In genomic region chr13:75445717-75446529, GRCh38 we compare ENCODE assay signal across 14 cellular contexts. TPM values are rescaled to one million over a fixed set of nuclear protein-coding genes. Genes with fewer than 3 reads are reported as not detected.
DNase-seq lines count a peak whose midpoint lies in the region; ATAC-seq and TF ChIP-seq lines count a peak whose summit lies in the region.
"Had no signal": no experiment of that assay in that cellular context is flagged by ENCODE, and none has a peak within 500 bp of the region (broad histone marks: within the 10 kb centered on the region; RNA-seq: fewer than 3 reads in every experiment).

No MANE protein-coding gene starts in this region.

- H3K36me3 ChIP-seq in liver (ENCODE audit: control insufficient read depth in 4 of 4, insufficient read depth in 3 of 4, low read depth in 1 of 4, low read length in 3 of 4), result no peaks in the 10 kb centered on the region
- H3K36me3 ChIP-seq in aorta (ENCODE audit: control insufficient read depth in 1 of 2, insufficient read depth in 2 of 2, low read length in 1 of 2), result no peaks in the 10 kb centered on the region
- H3K36me3 ChIP-seq in WERI-Rb-1, result no peaks in the 10 kb centered on the region
- H3K36me3 ChIP-seq: thyroid gland had no signal

- TF ChIP-seq RAD21 in liver (IDR thresholded peaks at IDR 0.05), result no peak

- WGBS in liver, result 31% methylated on average over 8 of the region's 8 CpGs
- WGBS in aorta, 2 donors, result 69 to 75% methylated on average over 8 of the region's 8 CpGs

- intact Hi-C loops in aorta (cut with DNase I), result no loop called here

- TF ChIP-seq CTCF in liver (IDR thresholded peaks at IDR 0.05; ENCODE audit: low read depth, low read length, missing input control) (no peak), WERI-Rb-1 (IDR thresholded peaks at IDR 0.05; ENCODE audit: low read depth, low read length) (no peak)

- ATAC-seq in aorta (ENCODE audit: low FRiP score), result peak; percentile 68
- no peak for ATAC-seq in GM21526 (IDR thresholded peaks at IDR 0.05; ENCODE audit: low FRiP score, unreplicated experiment)
- no peak for ATAC-seq in GM21737 (IDR thresholded peaks at IDR 0.05; ENCODE audit: unreplicated experiment)

- DNase-seq in NCI-H524 (lab: John Stamatoyannopoulos, UW) (peak; percentile 9 to 44), NCI-H524 treated with DMSO at 0.1 percent for 48 hours (lab: John Stamatoyannopoulos, UW) (no peak), fibroblast of gingiva (ENCODE audit: low read depth) (peak; percentile 42), aorta (no peak), WERI-Rb-1 (no peak)
- DNase-seq: 8988T; activated CD4-positive, alpha-beta T cell treated with anti-CD3 and anti-CD28 coated beads, Interleukin-2, amount 50 U/mL, for 1 hour; COR-L47; NCI-H2107; T-helper 1 cell; thyroid gland had no signal

- H3K4me3 ChIP-seq in liver (ENCODE audit: low read depth in 1 of 3, low read length in 3 of 3) (peak overlapping the region in 2 of 3 donors; percentile 38 to 48), aorta (ENCODE audit: low read length in 2 of 2) (no peak overlapping the region), WERI-Rb-1 (ENCODE audit: low read depth, low read length) (no peak overlapping the region)
- H3K4me3 ChIP-seq: thyroid gland had no signal

- H3K27me3 ChIP-seq in liver (ENCODE audit: control insufficient read depth in 4 of 4, insufficient read depth in 4 of 4, low read length in 3 of 4), result no peaks in the 10 kb centered on the region
- no peaks in the 10 kb centered on the region for H3K27me3 ChIP-seq in aorta (ENCODE audit: control insufficient read depth in 1 of 2, insufficient read depth in 2 of 2, low read length in 1 of 2)
- H3K27me3 ChIP-seq in WERI-Rb-1 (ENCODE audit: insufficient read depth, low read depth, severe bottlenecking), result no peaks in the 10 kb centered on the region
- H3K27me3 ChIP-seq: thyroid gland had no signal

- peak overlapping the region in 1 of 2 donors; percentile 58 for H3K9ac ChIP-seq in liver (ENCODE audit: low read depth in 1 of 2, low read length in 2 of 2)

- H3K4me1 ChIP-seq in liver (ENCODE audit: control insufficient read depth in 4 of 4, insufficient read depth in 4 of 4, low read length in 3 of 4) (peaks cover 0 to 37% (median 17%) of the 10 kb centered on the region in 4 donors), aorta (ENCODE audit: control insufficient read depth in 1 of 2, insufficient read depth in 2 of 2, low read length in 2 of 2) (no peaks in the 10 kb centered on the region)

- H3K27ac ChIP-seq in liver (ENCODE audit: low read depth in 1 of 2, low read length in 2 of 2) (peak overlapping the region; percentile 64 to 65), aorta (ENCODE audit: low read depth in 1 of 2, low read length in 2 of 2) (no peak overlapping the region), WERI-Rb-1 (no peak overlapping the region)

- H3K9me3 ChIP-seq in liver (ENCODE audit: control insufficient read depth in 4 of 4, low read length in 3 of 4) (no peaks in the 10 kb centered on the region), aorta (ENCODE audit: control insufficient read depth, low read length) (no peaks in the 10 kb centered on the region), WERI-Rb-1 (ENCODE audit: severe bottlenecking) (no peaks in the 10 kb centered on the region)
- H3K9me3 ChIP-seq: thyroid gland had no signal

TF ChIP-seq in liver, 16 proteins besides CTCF, POLR2A, EP300 and RAD21:
- TF ChIP-seq FOXA1 (IDR thresholded peaks at IDR 0.05), result no peak
- no peak for TF ChIP-seq SP1 (IDR thresholded peaks at IDR 0.05)
- no peak for TF ChIP-seq JUND (IDR thresholded peaks at IDR 0.05)
- no peak for TF ChIP-seq MAX (IDR thresholded peaks at IDR 0.05)
- TF ChIP-seq ZBTB33 (IDR thresholded peaks at IDR 0.05), result no peak
- no peak for TF ChIP-seq RXRA (IDR thresholded peaks at IDR 0.05)

RNA-seq across cellular contexts. Expression of gene TBC1D4, which starts 36.0 kb away (rescaled TPM):
- total RNA-seq in liver, result 10 to 100 TPM in 1 of 2 donors, 1 to 10 TPM in 1; 9.2 to 11.1 TPM
- 1 to 10 TPM; 2.3 to 3.8 TPM for polyA plus RNA-seq in liver
- 10 to 100 TPM in 1 of 2 donors, 1 to 10 TPM in 1; 9.1 to 16.3 TPM for total RNA-seq in aorta
- 1 to 10 TPM; 1.4 to 3.3 TPM for polyA plus RNA-seq in aorta

Comparison
In these comparisons a context has a peak if more than half of its experiments do, and no peak if none do; other contexts are left out.
1. DNase-seq: peak in NCI-H524 (2 of 2) and fibroblast of gingiva (single experiment); none in NCI-H524 treated with DMSO at 0.1 percent for 48 hours (single experiment), aorta (0 of 2) and WERI-Rb-1 (single experiment).
2. H3K27ac ChIP-seq: peak in liver (2 of 2); none in aorta (0 of 2) and WERI-Rb-1 (single experiment).
3. H3K4me3 ChIP-seq: peak in liver (2 of 3); none in aorta (0 of 2) and WERI-Rb-1 (single experiment).